In genomic region chr6:138001750-138002349, GRCh38 we compare ENCODE assay signal across 8 cellular contexts.
DNase-seq lines count a peak whose midpoint lies in the region; ATAC-seq and TF ChIP-seq lines count a peak whose summit lies in the region.

No MANE protein-coding gene starts in this region.

- H3K4me3 Mint-ChIP-seq in Calu3 (ENCODE audit: low read depth, unreplicated experiment): no peak overlapping the region

- H3K27ac Mint-ChIP-seq in Calu3 (ENCODE audit: unreplicated experiment): no peak overlapping the region

- intact Hi-C loops in Calu3 (cut with micrococcal nuclease; ENCODE audit: unreplicated experiment) (loop anchor here (1.0 to 10.0 kb wide), 4 partner anchors 107 to 400 kb away; partner anchors contain the start of gene HEBP2), left cardiac atrium (cut with DNase I) (loop anchor here (1.0 to 5.0 kb wide), 2 partner anchors 107 to 110 kb away; no protein-coding TSS in a partner anchor), sciatic nerve (cut with DNase I) (loop anchor here (10.0 kb wide), 1 partner anchor 113 kb away; no protein-coding TSS in a partner anchor)

- ATAC-seq in left cardiac atrium (peak; percentile 41 to 42), sciatic nerve (peak; percentile 60), GM21447 (IDR thresholded peaks at IDR 0.05; ENCODE audit: unreplicated experiment) (no peak)

- H3K9me3 Mint-ChIP-seq in Calu3 (ENCODE audit: low read depth, unreplicated experiment): peaks cover under 1% of the 10 kb centered on the region

- peaks cover 2% of the 10 kb centered on the region for H3K36me3 Mint-ChIP-seq in Calu3 (ENCODE audit: insufficient read depth, unreplicated experiment)

- peaks cover 6% of the 10 kb centered on the region for H3K9me3 ChIP-seq in adipocyte (ENCODE audit: control insufficient read depth, low read length)

- peaks cover 4% of the 10 kb centered on the region for H3K4me1 Mint-ChIP-seq in Calu3 (ENCODE audit: low read depth, unreplicated experiment)

- TF ChIP-seq CTCF in Calu3 (IDR thresholded peaks at IDR 0.05; ENCODE audit: unreplicated experiment): peak; percentile 62

- BruUV-seq in Calu3 (replicated peaks; lab: Mats Ljungman, UMichigan): no TSS peak

- CTCF ChIA-PET in Calu3 (lab: Charles Lee): interaction anchor here (0.8 to 0.9 kb wide), 2 partner anchors 106 to 107 kb away, joined by 3 read pairs; no protein-coding TSS in a partner anchor

- H3K4me1 ChIP-seq in adipocyte (ENCODE audit: control insufficient read depth, insufficient read depth, low read length): no peaks in the 10 kb centered on the region

- H3K36me3 ChIP-seq in adipocyte (ENCODE audit: control insufficient read depth, insufficient read depth, low read length, severe bottlenecking): no peaks in the 10 kb centered on the region

- H3K9ac ChIP-seq in adipocyte (ENCODE audit: low read length): no peak overlapping the region

- H3K27me3 Mint-ChIP-seq in Calu3 (ENCODE audit: unreplicated experiment): no peaks in the 10 kb centered on the region

- DNase-seq in Calu3 (peak; percentile 65), SW 1271 (lab: John Stamatoyannopoulos, UW) (peak; percentile 17 to 58), adipocyte (ENCODE audit: low read depth) (peak; percentile 86), left cardiac atrium (peak; percentile 56), sciatic nerve (ENCODE audit: low spot score) (peak; percentile 74), GM19240 (ENCODE audit: insufficient read length, low spot score) (no peak)
- DNase-seq in Jurkat, Clone E6-1 (ENCODE audit: low read depth, low spot score): peak; percentile 23

- no peaks in the 10 kb centered on the region for H3K27me3 ChIP-seq in adipocyte (replicated peaks; ENCODE audit: control insufficient read depth, insufficient read depth, low read length)

- no peak overlapping the region for H3K4me3 ChIP-seq in Jurkat, Clone E6-1 (ENCODE audit: low read length)
- H3K4me3 ChIP-seq in adipocyte (ENCODE audit: low read length): no peak overlapping the region
